8 cellular contexts compared by ENCODE assay signal in genomic region chr6:33288141-33288941, GRCh38. TPM values are rescaled to one million over a fixed set of nuclear protein-coding genes. Genes with fewer than 3 reads are reported as not detected.
DNase-seq lines count a peak whose midpoint lies in the region; ATAC-seq and TF ChIP-seq lines count a peak whose summit lies in the region.

No MANE protein-coding gene starts in this region.

- H3K4me1 ChIP-seq in muscle layer of colon (ENCODE audit: insufficient read depth, low read length): peaks cover 19% of the 10 kb centered on the region

- H3K27ac ChIP-seq in AG04450 (ENCODE audit: low read depth, low read length) (peak overlapping the region; percentile 39), muscle layer of colon (ENCODE audit: low read depth, low read length) (peak overlapping the region; percentile 91)

- DNase-seq in AG04450 (ENCODE audit: low read depth, low spot score) (no peak), cardiac fibroblast (ENCODE audit: low read depth in 2 of 2) (no peak), GF-D8 (lab: John Stamatoyannopoulos, UW) (no peak)
- no peak for DNase-seq in stimulated activated CD4-positive, alpha-beta T cell treated with anti-CD3 and anti-CD28 coated beads, Interleukin-4, amount 100 ng/mL, for 4 hours

- H3K4me3 ChIP-seq in AG04450 (ENCODE audit: low read depth, low read length) (peak overlapping the region; percentile 89), cardiac fibroblast (replicated peaks in 1 of 2; ENCODE audit: low read depth in 2 of 2, low read length in 2 of 2) (peak overlapping the region; percentile 86 to 90), muscle layer of colon (ENCODE audit: low read depth in 1 of 2, low read length in 2 of 2) (peak overlapping the region; percentile 79 to 83)

- CTCF ChIA-PET in AG04450 (lab: Charles Lee): interaction anchor here (0.8 to 2.6 kb wide), 5 partner anchors 9 to 138 kb away, joined by 3 to 11 read pairs (median 4); partner anchors contain the start of genes B3GALT4 and RGL2

- H3K9me3 ChIP-seq in AG04450 (ENCODE audit: control insufficient read depth, insufficient read depth, low read length) (no peaks in the 10 kb centered on the region), muscle layer of colon (ENCODE audit: low read length) (no peaks in the 10 kb centered on the region)

- TF ChIP-seq CTCF in AG04450 (IDR thresholded peaks at IDR 0.05; ENCODE audit: low read depth, low read length) (no peak), cardiac fibroblast (IDR thresholded peaks at IDR 0.05; ENCODE audit: low read depth, low read length) (no peak)

- peaks cover 50% of the 10 kb centered on the region for H3K36me3 ChIP-seq in muscle layer of colon (ENCODE audit: insufficient read depth, low read length)

- POLR2A ChIA-PET in AG04450 (lab: Yijun Ruan, JAX): interaction anchor here (0.8 to 2.3 kb wide), 6 partner anchors 9 to 39 kb away, joined by 3 to 18 read pairs (median 12); partner anchors contain the start of genes B3GALT4, RGL2, RPS18 and VPS52

- ATAC-seq in HG03108 (IDR thresholded peaks at IDR 0.05; ENCODE audit: unreplicated experiment) (peak; percentile 7), HG03571 (IDR thresholded peaks at IDR 0.05; ENCODE audit: unreplicated experiment) (no peak), HG02623 (IDR thresholded peaks at IDR 0.05; ENCODE audit: unreplicated experiment) (no peak)

- H3K27me3 ChIP-seq in AG04450 (ENCODE audit: control insufficient read depth, insufficient read depth, low read length) (no peaks in the 10 kb centered on the region), muscle layer of colon (ENCODE audit: control insufficient read depth in 1 of 2, insufficient read depth in 2 of 2, low read length in 2 of 2) (no peaks in the 10 kb centered on the region)

- H3K9ac ChIP-seq in muscle layer of colon (ENCODE audit: low read length): peak overlapping the region; percentile 65

RNA-seq across cellular contexts. Expression of gene WDR46, which starts 0.7 kb away (rescaled TPM):
- 43.3 and 44.7 TPM in 2 replicates for polyA plus RNA-seq in AG04450 (2011; rRNA removed)
- 70.3 and 93.7 TPM in 2 replicates for polyA minus RNA-seq in AG04450 (2011; rRNA and poly(A)+ RNA removed)

RNA-seq across cellular contexts. Expression of gene PFDN6, which starts 1.1 kb away (rescaled TPM):
- 59.6 and 64.6 TPM in 2 replicates for polyA plus RNA-seq in AG04450 (2011; rRNA removed)
- polyA minus RNA-seq in AG04450 (2011; rRNA and poly(A)+ RNA removed): 20.2 and 21.1 TPM in 2 replicates

RNA-seq across cellular contexts. Expression of gene RGL2, which starts 10.4 kb away (rescaled TPM):
- polyA plus RNA-seq in AG04450 (2011; rRNA removed): 21.9 and 25.0 TPM in 2 replicates
- 29.6 and 36.8 TPM in 2 replicates for polyA minus RNA-seq in AG04450 (2011; rRNA and poly(A)+ RNA removed)

RNA-seq across cellular contexts. Expression of gene B3GALT4, which starts 11.4 kb away (rescaled TPM):
- 1.1 and 1.4 TPM in 2 replicates for polyA plus RNA-seq in AG04450 (2011; rRNA removed)
- polyA minus RNA-seq in AG04450 (2011; rRNA and poly(A)+ RNA removed): 1.7 and 2.7 TPM in 2 replicates

RNA-seq across cellular contexts. Expression of gene RPS18, which starts 16.5 kb away (rescaled TPM):
- 5,380 and 5,823 TPM in 2 replicates for polyA plus RNA-seq in AG04450 (2011; rRNA removed)
- 1,310 and 1,466 TPM in 2 replicates for polyA minus RNA-seq in AG04450 (2011; rRNA and poly(A)+ RNA removed)
